Comparison of ENCODE assay signal across 1 cellular context in genomic region chr9:88016286-88016685, GRCh38. TPM values are rescaled to one million over a fixed set of nuclear protein-coding genes. Genes with fewer than 3 reads are reported as not detected.
"Had no signal": no experiment of that assay in that cellular context is flagged by ENCODE, and none has a peak within 500 bp of the region (broad histone marks: within the 10 kb centered on the region; RNA-seq: fewer than 3 reads in every experiment).

No MANE protein-coding gene starts in this region.

RNA-seq across cellular contexts. Expression of gene CDK20, which starts 42.0 kb away (rescaled TPM):
- polyA plus RNA-seq: HepG2 had no signal
